Comparison of ENCODE assay signal across 17 cellular contexts in genomic region chr9:76654051-76654461, GRCh38.
DNase-seq lines count a peak whose midpoint lies in the region; TF ChIP-seq lines count a peak whose summit lies in the region.
"Had no signal": no experiment of that assay in that cellular context is flagged by ENCODE, and none has a peak within 500 bp of the region (broad histone marks: within the 10 kb centered on the region; RNA-seq: fewer than 3 reads in every experiment).

No MANE protein-coding gene starts in this region.

- H3K4me3 Mint-ChIP-seq in CD4-positive, alpha-beta memory T cell = no peak overlapping the region
- H3K4me3 Mint-ChIP-seq: activated CD8-positive, alpha-beta T cell treated with anti-CD3 and anti-CD28 coated beads for 36 hours; endodermal cell had no signal

- H3K9ac ChIP-seq in OCI-LY1 (ENCODE audit: low read length) = no peak overlapping the region

- POLR2A ChIA-PET in CD4-positive, alpha-beta memory T cell (lab: Charles Lee; ENCODE audit: partially characterized antibody) = no interaction called here

- no peaks in the 10 kb centered on the region for H3K79me2 ChIP-seq in OCI-LY1 (ENCODE audit: insufficient read depth, low read length)

- H3K27ac ChIP-seq in OCI-LY1 (ENCODE audit: low read depth, low read length, poor library complexity, severe bottlenecking) (peak overlapping the region; percentile 49), muscle layer of duodenum (ENCODE audit: low read length) (peak overlapping the region; percentile 64)
- no peak overlapping the region for H3K27ac ChIP-seq in CD4-positive, alpha-beta memory T cell (ENCODE audit: low read depth, low read length)

- no peaks in the 10 kb centered on the region for H4K20me1 ChIP-seq in OCI-LY1 (ENCODE audit: insufficient read depth, low read length)

- no peaks in the 10 kb centered on the region for H3K27me3 ChIP-seq in OCI-LY1 (ENCODE audit: insufficient read depth, low read length)
- H3K27me3 ChIP-seq in muscle layer of duodenum (ENCODE audit: low read depth, low read length) = no peaks in the 10 kb centered on the region
- H3K27me3 ChIP-seq in CD4-positive, alpha-beta memory T cell (ENCODE audit: insufficient read depth, low read length) = no peaks in the 10 kb centered on the region
- no peaks in the 10 kb centered on the region for H3K27me3 ChIP-seq in BE2C
- H3K27me3 ChIP-seq: MG63 had no signal

- intact Hi-C loops in CD4-positive, alpha-beta memory T cell (cut with micrococcal nuclease) = no loop called here

- TF ChIP-seq CTCF in AG10803 (conservative IDR thresholded peaks at IDR 0.05; ENCODE audit: low read length) = no peak
- TF ChIP-seq CTCF in OCI-LY1 (IDR thresholded peaks at IDR 0.05; ENCODE audit: low read length) = no peak
- TF ChIP-seq CTCF in BE2C (IDR thresholded peaks at IDR 0.05; ENCODE audit: low read depth, low read length) = no peak

- H3K9me3 ChIP-seq in OCI-LY1 (ENCODE audit: low read length) (no peaks in the 10 kb centered on the region), muscle layer of duodenum (ENCODE audit: control insufficient read depth in 1 of 2, low read length in 2 of 2) (no peaks in the 10 kb centered on the region), BE2C (no peaks in the 10 kb centered on the region)
- no peaks in the 10 kb centered on the region for H3K9me3 ChIP-seq in CD4-positive, alpha-beta memory T cell (ENCODE audit: control insufficient read depth in 1 of 2, low read length in 2 of 2)
- H3K9me3 ChIP-seq: MG63 had no signal

- DNase-seq in AG10803 (ENCODE audit: low read depth) (peak; percentile 88), dedifferentiated amniotic fluid mesenchymal stem cell (ENCODE audit: extremely low spot score) (peak; percentile 57), BE2C (no peak), NCI-H2227 (lab: John Stamatoyannopoulos, UW; ENCODE audit: unreplicated experiment) (no peak)
- DNase-seq in CD4-positive, alpha-beta memory T cell = no peak
- DNase-seq in activated T-cell treated with anti-CD3 and anti-CD28 coated beads, Interleukin-2, amount 50 U/mL, for 48 hours = no peak
- DNase-seq: activated CD8-positive, alpha-beta T cell treated with anti-CD3 and anti-CD28 coated beads for 36 hours; endodermal cell; GF-D8; hypothalamus; left ventricle myocardium superior; MG63; NCI-H2227 treated with DMSO at 0.1 percent for 48 hours; stimulated activated naive CD8-positive, alpha-beta T cell treated with anti-CD3 and anti-CD28 coated beads, Interleukin-15, Interleukin-2, amounts not matched to agents 100 U/mL and 50 U/mL, for 24 hours had no signal

- H3K9me3 Mint-ChIP-seq in CD4-positive, alpha-beta memory T cell = no peaks in the 10 kb centered on the region
- H3K9me3 Mint-ChIP-seq: activated CD8-positive, alpha-beta T cell treated with anti-CD3 and anti-CD28 coated beads for 36 hours; activated T-helper 2 cell treated with anti-CD3 and anti-CD28 coated beads, Interferon-gamma antibody, Interleukin-2, Interleukin-4, amounts not matched to agents 10 μg/mL and 5 μg/mL and 100 μg/mL, durations not matched to agents 14 hours and 24 hours and 36 hours; endodermal cell had no signal

- peaks cover 2% of the 10 kb centered on the region in 2 donors for H3K27me3 Mint-ChIP-seq in CD4-positive, alpha-beta memory T cell
- H3K27me3 Mint-ChIP-seq: activated CD8-positive, alpha-beta T cell treated with anti-CD3 and anti-CD28 coated beads for 36 hours had no signal

- no peak overlapping the region for H2AFZ ChIP-seq in OCI-LY1 (ENCODE audit: low read length)

- H3K36me3 ChIP-seq in OCI-LY1 (ENCODE audit: insufficient read depth, low read length) (no peaks in the 10 kb centered on the region), muscle layer of duodenum (ENCODE audit: control insufficient read depth in 1 of 2, insufficient read depth in 2 of 2, low read length in 2 of 2) (no peaks in the 10 kb centered on the region), BE2C (peaks cover 5% of the 10 kb centered on the region)
- no peaks in the 10 kb centered on the region for H3K36me3 ChIP-seq in CD4-positive, alpha-beta memory T cell (ENCODE audit: insufficient read depth, low read length)
- H3K36me3 ChIP-seq: MG63 had no signal

- H3K27ac Mint-ChIP-seq in CD4-positive, alpha-beta memory T cell = peak overlapping the region in 1 of 7 donors; percentile 35
- H3K27ac Mint-ChIP-seq: endodermal cell had no signal

- H3K9me2 ChIP-seq in OCI-LY1 (ENCODE audit: low read depth, low read length) = no peaks in the 10 kb centered on the region

- no peaks in the 10 kb centered on the region for H3K36me3 Mint-ChIP-seq in CD4-positive, alpha-beta memory T cell

- H3K4me3 ChIP-seq in AG10803 (ENCODE audit: low read length) = no peak overlapping the region
- H3K4me3 ChIP-seq in OCI-LY1 (ENCODE audit: low read depth, low read length, poor library complexity, severe bottlenecking) = no peak overlapping the region
- H3K4me3 ChIP-seq in muscle layer of duodenum (ENCODE audit: low read depth in 1 of 2, low read length in 2 of 2) = no peak overlapping the region
- no peak overlapping the region for H3K4me3 ChIP-seq in CD4-positive, alpha-beta memory T cell (ENCODE audit: low read length in 2 of 2)
- no peak overlapping the region for H3K4me3 ChIP-seq in BE2C (ENCODE audit: low read depth, low read length)
- H3K4me3 ChIP-seq: MG63 had no signal

- no peaks in the 10 kb centered on the region for H3F3A ChIP-seq in OCI-LY1 (ENCODE audit: insufficient read depth, low read length)

- H3K4me1 Mint-ChIP-seq in CD4-positive, alpha-beta memory T cell = peaks cover 34 to 62% (median 54%) of the 10 kb centered on the region in 4 donors

- H3K4me1 ChIP-seq in OCI-LY1 (ENCODE audit: insufficient read depth, low read length, severe bottlenecking) (peaks cover 89% of the 10 kb centered on the region), muscle layer of duodenum (ENCODE audit: control insufficient read depth in 1 of 2, insufficient read depth in 2 of 2, low read length in 2 of 2) (peaks cover 20 to 21% of the 10 kb centered on the region in 2 donors), BE2C (peaks cover 3% of the 10 kb centered on the region; the same call in 1 of the 2 replicates)
- H3K4me1 ChIP-seq in CD4-positive, alpha-beta memory T cell (ENCODE audit: insufficient read depth, low read length) = peaks cover 25% of the 10 kb centered on the region

- CTCF ChIA-PET in CD4-positive, alpha-beta memory T cell (lab: Charles Lee; ENCODE audit: partially characterized antibody) = no interaction called here

- H3K4me2 ChIP-seq in OCI-LY1 (ENCODE audit: low read length) = no peak overlapping the region

Comparison
In these comparisons a context has a peak if more than half of its experiments do, and no peak if none do; other contexts are left out.
1. DNase-seq: peak in AG10803 (single experiment) and dedifferentiated amniotic fluid mesenchymal stem cell (single experiment); none in CD4-positive, alpha-beta memory T cell (0 of 5), BE2C (single experiment), activated T-cell treated with anti-CD3 and anti-CD28 coated beads, Interleukin-2, amount 50 U/mL, for 48 hours (0 of 2) and NCI-H2227 (single experiment).